ENCODE assay signal across 17 cellular contexts in the genomic region with DNA sequence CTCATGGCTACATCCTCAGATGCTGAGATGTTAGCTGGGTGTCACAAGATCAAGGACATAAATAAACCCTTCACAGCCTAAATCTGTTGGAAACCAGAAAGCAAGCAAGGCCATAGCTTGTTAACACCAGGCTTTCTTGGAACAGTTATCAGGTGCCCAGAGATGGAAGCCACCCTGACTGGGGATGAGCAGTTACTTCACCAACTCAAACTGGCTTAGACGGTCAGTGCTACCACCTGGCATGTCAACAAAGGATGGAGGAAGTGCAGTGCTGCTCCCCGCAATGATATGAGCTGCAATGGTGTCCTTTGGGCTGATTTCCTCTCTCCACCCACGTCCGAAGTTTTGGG. TPM values are rescaled to one million over a fixed set of nuclear protein-coding genes. Genes with fewer than 3 reads are reported as not detected.
DNase-seq lines count a peak whose midpoint lies in the region; ATAC-seq, FAIRE-seq and TF ChIP-seq lines count a peak whose summit lies in the region.
"Had no signal": no experiment of that assay in that cellular context is flagged by ENCODE, and none has a peak within 500 bp of the region (broad histone marks: within the 10 kb centered on the region; RNA-seq: fewer than 3 reads in every experiment).

No MANE protein-coding gene starts in this region.

- no peaks in the 10 kb centered on the region for H3K79me2 ChIP-seq in HepG2 (ENCODE audit: insufficient read depth, low read length)
- no peaks in the 10 kb centered on the region for H3K79me2 ChIP-seq in mammary epithelial cell (ENCODE audit: insufficient read depth, low read length)

- H3K4me3 Mint-ChIP-seq in activated naive CD4-positive, alpha-beta T cell treated with anti-CD3 and anti-CD28 coated beads, Interleukin-2, amount 50 U/mL, for 24 hours = no peak overlapping the region
- H3K4me3 Mint-ChIP-seq: CD4-positive, alpha-beta memory T cell had no signal

- H3K4me3 ChIP-seq in HepG2 (replicated peaks in 1 of 3; ENCODE audit: insufficient read depth in 1 of 3, low read depth in 2 of 3, low read length in 3 of 3) = no peak overlapping the region
- no peak overlapping the region for H3K4me3 ChIP-seq in right lobe of liver
- H3K4me3 ChIP-seq in gastrocnemius medialis = no peak overlapping the region
- H3K4me3 ChIP-seq in mammary epithelial cell (replicated peaks in 1 of 3; ENCODE audit: insufficient read depth in 1 of 3, low read depth in 2 of 3, low read length in 3 of 3) = no peak overlapping the region
- H3K4me3 ChIP-seq: GM23248 had no signal

- POLR2A ChIA-PET in HepG2 (lab: Yijun Ruan, JAX) = no interaction called here

- no peaks in the 10 kb centered on the region for H3K27me3 Mint-ChIP-seq in activated naive CD4-positive, alpha-beta T cell treated with anti-CD3 and anti-CD28 coated beads, Interleukin-2, amount 50 U/mL, for 24 hours
- H3K27me3 Mint-ChIP-seq: CD4-positive, alpha-beta memory T cell had no signal

- TF ChIP-seq CTCF in HepG2 (CRISPR knock-in tag; IDR thresholded peaks at IDR 0.05) = no peak
- TF ChIP-seq CTCF in right lobe of liver (IDR thresholded peaks at IDR 0.05) = no peak
- no peak for TF ChIP-seq CTCF in gastrocnemius medialis (IDR thresholded peaks at IDR 0.05 in 4 of 5, conservative IDR thresholded peaks at IDR 0.05 in 1 of 5)
- TF ChIP-seq CTCF in mammary epithelial cell (conservative IDR thresholded peaks at IDR 0.05 in 1 of 2, IDR thresholded peaks at IDR 0.05 in 1 of 2; ENCODE audit: extremely low read depth in 1 of 2, insufficient read depth in 1 of 2, low read depth in 1 of 2, low read length in 2 of 2) = no peak

- FAIRE-seq in HepG2 (lab: Jason Lieb, UNC) = no peak
- FAIRE-seq: D721Med, G401.6, GM12891, H54 had no signal

- no peak for TF ChIP-seq POLR2A in HepG2 (IDR thresholded peaks at IDR 0.05; ENCODE audit: insufficient read depth in 1 of 2, low read depth in 2 of 2, low read length in 2 of 2)
- no peak for TF ChIP-seq POLR2A in right lobe of liver (IDR thresholded peaks at IDR 0.05)
- peak; percentile 33 to 55 for TF ChIP-seq POLR2A in gastrocnemius medialis (IDR thresholded peaks at IDR 0.05)

- H3K27ac ChIP-seq in HepG2 (ENCODE audit: extremely low read length, insufficient read depth, low read length) = peak overlapping the region; percentile 38
- no peak overlapping the region for H3K27ac ChIP-seq in right lobe of liver
- peak overlapping the region; percentile 92 to 99 (median 97) for H3K27ac ChIP-seq in gastrocnemius medialis
- no peak overlapping the region for H3K27ac ChIP-seq in mammary epithelial cell (ENCODE audit: insufficient read depth, low read depth, low read length)
- H3K27ac ChIP-seq: GM23248 had no signal

- H3K36me3 ChIP-seq in HepG2 (replicated peaks in 1 of 2; ENCODE audit: control insufficient read depth in 1 of 2, insufficient read depth in 2 of 2, low read length in 2 of 2) (no peaks in the 10 kb centered on the region), right lobe of liver (peaks cover 0 to 7% (median 0%) of the 10 kb centered on the region in 4 donors), gastrocnemius medialis (no peaks in the 10 kb centered on the region), mammary epithelial cell (ENCODE audit: insufficient read depth, low read length) (no peaks in the 10 kb centered on the region)

- 92% methylated on average over 4 of the region's 4 CpGs for WGBS in HepG2 (ENCODE audit: low lambda C conversion rate)
- WGBS in right lobe of liver (ENCODE audit: insufficient coverage, low coverage, low lambda C conversion rate, missing lambda C conversion rate) = 96% methylated on average over 3 of the region's 4 CpGs
- WGBS in mammary epithelial cell (ENCODE audit: low coverage, missing lambda C conversion rate) = 91% methylated on average over 4 of the region's 4 CpGs

- H3K4me2 ChIP-seq in HepG2 (ENCODE audit: low read depth, low read length) (no peak overlapping the region), mammary epithelial cell (ENCODE audit: insufficient read depth, low read depth, low read length) (no peak overlapping the region)

- no peaks in the 10 kb centered on the region for H4K20me1 ChIP-seq in HepG2 (ENCODE audit: insufficient read depth, low read length)
- no peaks in the 10 kb centered on the region for H4K20me1 ChIP-seq in mammary epithelial cell (ENCODE audit: insufficient read depth, low read length)

- BruUV-seq in HepG2 (replicated peaks; lab: Mats Ljungman, UMichigan) = no TSS peak
- no TSS peak for BruUV-seq in mammary epithelial cell (replicated peaks; lab: Mats Ljungman, UMichigan)

- dilution Hi-C loops in mammary epithelial cell (cut with HindIII; ENCODE audit: low sequenced_read_pairs) = no loop called here

- H3K9ac ChIP-seq in HepG2 (ENCODE audit: insufficient read depth, low read depth, low read length) (no peak overlapping the region), mammary epithelial cell (ENCODE audit: insufficient read depth, low read length) (no peak overlapping the region)
- H3K9ac ChIP-seq: GM23248 had no signal

- CTCF ChIA-PET in HepG2 (lab: Yijun Ruan, JAX; ENCODE audit: low intra/inter-chr PET ratio, low total read pairs) (no interaction called here), mammary epithelial cell (lab: Charles Lee; ENCODE audit: low non-redundant PET) (no interaction called here)

- H3K9me3 ChIP-seq in HepG2 (ENCODE audit: low read length) (no peaks in the 10 kb centered on the region), right lobe of liver (no peaks in the 10 kb centered on the region), gastrocnemius medialis (no peaks in the 10 kb centered on the region), mammary epithelial cell (replicated peaks; ENCODE audit: insufficient read depth, low read length) (no peaks in the 10 kb centered on the region)

- H3K27me3 ChIP-seq in HepG2 (ENCODE audit: control insufficient read depth in 1 of 2, insufficient read depth in 2 of 2, low read length in 2 of 2) (no peaks in the 10 kb centered on the region), right lobe of liver (no peaks in the 10 kb centered on the region), gastrocnemius medialis (no peaks in the 10 kb centered on the region), mammary epithelial cell (ENCODE audit: insufficient read depth, low read length) (no peaks in the 10 kb centered on the region)

- intact Hi-C loops in HepG2 (cut with micrococcal nuclease; ENCODE audit: unreplicated experiment) = no loop called here
- intact Hi-C loops in right lobe of liver (cut with DNase I) = no loop called here
- intact Hi-C loops in gastrocnemius medialis (cut with DNase I; ENCODE audit: low total_unique reads) = loop anchor here (1.0 to 5.0 kb wide), 5 partner anchors 29 to 1450 kb away; partner anchors contain the start of genes NUDT3 and SMIM29
- intact Hi-C loops in mammary epithelial cell (cut with micrococcal nuclease) = no loop called here
- intact Hi-C loops in posterior cingulate gyrus (cut with DNase I) = no loop called here

- in situ Hi-C loops in HepG2 (cut with HindIII; ENCODE audit: extremely low pct_ligation_motif_present, low pct_unique_long_range_greater_than_20kb) = no loop called here
- in situ Hi-C loops in gastrocnemius medialis (cut with MboI; ENCODE audit: low sequenced_read_pairs in 4 of 4) = loop anchor here in 1 of 4 donors (25.0 kb wide), 1 partner anchor 540 kb away; the partner anchor contains the start of gene IP6K3
- in situ Hi-C loops in mammary epithelial cell (cut with MboI; ENCODE audit: low sequenced_read_pairs in 2 of 2) = no loop called here

- H3K36me3 Mint-ChIP-seq in activated naive CD4-positive, alpha-beta T cell treated with anti-CD3 and anti-CD28 coated beads, Interleukin-2, amount 50 U/mL, for 24 hours = peaks cover 12% of the 10 kb centered on the region

- H3K4me1 ChIP-seq in HepG2 (ENCODE audit: insufficient read depth, low read length) (peaks cover 45% of the 10 kb centered on the region), right lobe of liver (peaks cover 0 to 10% (median 3%) of the 10 kb centered on the region in 4 donors), gastrocnemius medialis (peaks cover 57 to 74% of the 10 kb centered on the region in 2 donors), mammary epithelial cell (ENCODE audit: insufficient read depth, low read length) (no peaks in the 10 kb centered on the region)

- TF ChIP-seq RAD21 in HepG2 (CRISPR knock-in tag; IDR thresholded peaks at IDR 0.05) = no peak

- no peak for DNase-seq in activated naive CD4-positive, alpha-beta T cell (lab: John Stamatoyannopoulos, UW)
- DNase-seq in HepG2 (ENCODE audit: low spot score) = no peak
- no peak for DNase-seq in right lobe of liver
- DNase-seq in gastrocnemius medialis = no peak
- DNase-seq in mammary epithelial cell = no peak
- no peak for DNase-seq in posterior cingulate gyrus
- DNase-seq: ACHN; CD4-positive, alpha-beta memory T cell; DMS153; DMS79 treated with DMSO at 0.1 percent for 48 hours; EL; GM23248 had no signal

- TF ChIP-seq EP300 in HepG2 (IDR thresholded peaks at IDR 0.05; ENCODE audit: low read depth in 2 of 2, low read length in 2 of 2) (no peak), HepG2 (CRISPR knock-in tag; IDR thresholded peaks at IDR 0.05; ENCODE audit: borderline replicate concordance) (no peak)

- ATAC-seq in HepG2 (no peak), right lobe of liver (no peak), gastrocnemius medialis (no peak)

- peak overlapping the region; percentile 56 for H3K27ac Mint-ChIP-seq in activated naive CD4-positive, alpha-beta T cell treated with anti-CD3 and anti-CD28 coated beads, Interleukin-2, amount 50 U/mL, for 24 hours

- H2AFZ ChIP-seq in HepG2 (ENCODE audit: low read length) (no peak overlapping the region), mammary epithelial cell (ENCODE audit: low read depth, low read length) (no peak overlapping the region)
- H2AFZ ChIP-seq: GM23248 had no signal

- H3K4me1 Mint-ChIP-seq in activated naive CD4-positive, alpha-beta T cell treated with anti-CD3 and anti-CD28 coated beads, Interleukin-2, amount 50 U/mL, for 24 hours = peaks cover 10% of the 10 kb centered on the region

- H3K9me3 Mint-ChIP-seq in activated naive CD4-positive, alpha-beta T cell treated with anti-CD3 and anti-CD28 coated beads, Interleukin-2, amount 50 U/mL, for 24 hours = no peaks in the 10 kb centered on the region
- H3K9me3 Mint-ChIP-seq: CD4-positive, alpha-beta memory T cell had no signal

RNA-seq across cellular contexts. Expression of gene SMIM29, which starts 28.9 kb away (rescaled TPM):
- 11.2 and 15.3 TPM in 2 replicates for total RNA-seq in HepG2 (2016; rRNA removed; fragmentation: Illumina TruSeq; extraction: Trizol)
- 78.6 and 81.3 TPM in 2 replicates for total RNA-seq in HepG2 (2016; cell fraction: cytosol; rRNA removed; fragmentation: Illumina TruSeq; extraction: Trizol; ENCODE audit: low read depth)
- total RNA-seq in HepG2 (2016; cell fraction: insoluble cytoplasmic fraction; rRNA removed; fragmentation: Illumina TruSeq; extraction: Trizol) = 9.2 and 15.5 TPM in 2 replicates
- total RNA-seq in HepG2 (2016; cell fraction: membrane; rRNA removed; fragmentation: Illumina TruSeq; extraction: Trizol) = 58.3 and 62.1 TPM in 2 replicates
- total RNA-seq in HepG2 (2016; cell fraction: nucleus; rRNA removed; fragmentation: Illumina TruSeq; extraction: Trizol) = 7.2 and 10.1 TPM in 2 replicates
- 8.8 and 11.9 TPM in 2 replicates for polyA plus RNA-seq in HepG2 (2011; rRNA removed)
- polyA plus RNA-seq in HepG2 (2011; cell fraction: cytosol; rRNA removed) = 9.0 and 13.2 TPM in 2 replicates
- polyA plus RNA-seq in HepG2 (2011; cell fraction: nucleus; rRNA removed) = 14.4 and 18.0 TPM in 2 replicates
- 3.4 and 5.5 TPM in 2 replicates for polyA plus RNA-seq in HepG2 (2012)
- 91.0 and 94.0 TPM in 2 replicates for polyA plus RNA-seq in HepG2 (2016; cell fraction: cytosol; fragmentation: Illumina TruSeq; extraction: Trizol; ENCODE audit: low read depth)
- polyA plus RNA-seq in HepG2 (2016; cell fraction: insoluble cytoplasmic fraction; fragmentation: Illumina TruSeq; extraction: Trizol; ENCODE audit: low read depth) = 9.6 and 11.4 TPM in 2 replicates
- 61.6 and 63.3 TPM in 2 replicates for polyA plus RNA-seq in HepG2 (2016; cell fraction: membrane; fragmentation: Illumina TruSeq; extraction: Trizol; ENCODE audit: low read depth)
- 13.3 and 16.8 TPM in 2 replicates for polyA plus RNA-seq in HepG2 (2016; cell fraction: nucleus; fragmentation: Illumina TruSeq; extraction: Trizol; ENCODE audit: insufficient read depth, low read depth)
- 13.5 and 15.5 TPM in 2 replicates for polyA minus RNA-seq in HepG2 (2011; rRNA and poly(A)+ RNA removed; ENCODE audit: low replicate concordance)
- 3.9 and 4.0 TPM in 2 replicates for polyA minus RNA-seq in HepG2 (2011; cell fraction: cytosol; rRNA and poly(A)+ RNA removed)
- polyA minus RNA-seq in HepG2 (2011; cell fraction: nucleus; rRNA and poly(A)+ RNA removed) = 5.6 and 6.4 TPM in 2 replicates
- total RNA-seq in right lobe of liver = 10 to 100 TPM in 1 of 6 experiments, 1 to 10 TPM in 5; 5.0 to 13.4 (median 8.8) TPM
- total RNA-seq in gastrocnemius medialis = 10 to 100 TPM; 21.4 to 39.5 (median 33.4) TPM
- 10 to 100 TPM; 20.3 to 40.6 TPM for total RNA-seq in mammary epithelial cell
- 48.6 TPM for polyA plus RNA-seq in mammary epithelial cell
- 29.8 TPM for polyA minus RNA-seq in mammary epithelial cell

RNA-seq across cellular contexts. Expression of gene HMGA1, which starts 41.1 kb away (rescaled TPM):
- 145 and 150 TPM in 2 replicates for total RNA-seq in HepG2 (2016; rRNA removed; fragmentation: Illumina TruSeq; extraction: Trizol)
- 82.4 and 94.2 TPM in 2 replicates for total RNA-seq in HepG2 (2016; cell fraction: cytosol; rRNA removed; fragmentation: Illumina TruSeq; extraction: Trizol; ENCODE audit: low read depth)
- total RNA-seq in HepG2 (2016; cell fraction: insoluble cytoplasmic fraction; rRNA removed; fragmentation: Illumina TruSeq; extraction: Trizol) = 136 and 144 TPM in 2 replicates
- total RNA-seq in HepG2 (2016; cell fraction: membrane; rRNA removed; fragmentation: Illumina TruSeq; extraction: Trizol) = 218 and 242 TPM in 2 replicates
- total RNA-seq in HepG2 (2016; cell fraction: nucleus; rRNA removed; fragmentation: Illumina TruSeq; extraction: Trizol) = 54.7 and 67.6 TPM in 2 replicates
- polyA plus RNA-seq in HepG2 (2011; rRNA removed) = 110 and 117 TPM in 2 replicates
- polyA plus RNA-seq in HepG2 (2011; cell fraction: cytosol; rRNA removed) = 75.3 and 119 TPM in 2 replicates
- polyA plus RNA-seq in HepG2 (2011; cell fraction: nucleus; rRNA removed) = 94.8 and 98.5 TPM in 2 replicates
- 124 and 156 TPM in 2 replicates for polyA plus RNA-seq in HepG2 (2012)
- 263 TPM in 2 replicates for polyA plus RNA-seq in HepG2 (2016; cell fraction: cytosol; fragmentation: Illumina TruSeq; extraction: Trizol; ENCODE audit: low read depth)
- 365 and 450 TPM in 2 replicates for polyA plus RNA-seq in HepG2 (2016; cell fraction: insoluble cytoplasmic fraction; fragmentation: Illumina TruSeq; extraction: Trizol; ENCODE audit: low read depth)
- 531 and 581 TPM in 2 replicates for polyA plus RNA-seq in HepG2 (2016; cell fraction: membrane; fragmentation: Illumina TruSeq; extraction: Trizol; ENCODE audit: low read depth)
- polyA plus RNA-seq in HepG2 (2016; cell fraction: nucleus; fragmentation: Illumina TruSeq; extraction: Trizol; ENCODE audit: insufficient read depth, low read depth) = 216 and 222 TPM in 2 replicates
- polyA minus RNA-seq in HepG2 (2011; rRNA and poly(A)+ RNA removed; ENCODE audit: low replicate concordance) = 74.1 and 108 TPM in 2 replicates
- 75.7 and 94.8 TPM in 2 replicates for polyA minus RNA-seq in HepG2 (2011; cell fraction: cytosol; rRNA and poly(A)+ RNA removed)
- polyA minus RNA-seq in HepG2 (2011; cell fraction: nucleus; rRNA and poly(A)+ RNA removed) = 17.0 and 21.0 TPM in 2 replicates
- total RNA-seq in right lobe of liver = 10 to 100 TPM in 5 of 6 experiments, 1 to 10 TPM in 1; 7.9 to 23.6 (median 14.8) TPM
- total RNA-seq in gastrocnemius medialis = 100 to 1,000 TPM in 3 of 4 donors, 10 to 100 TPM in 1; 74.1 to 163 (median 154) TPM
- 100 to 1,000 TPM in 1 of 2 donors, 10 to 100 TPM in 1; 21.2 to 314 TPM for total RNA-seq in mammary epithelial cell
- 151 TPM for polyA plus RNA-seq in mammary epithelial cell
- polyA minus RNA-seq in mammary epithelial cell = 338 TPM

Comparison
In these comparisons a context has a peak if more than half of its experiments do, and no peak if none do; other contexts are left out.
1. H3K27ac ChIP-seq: peak in HepG2 (single experiment) and gastrocnemius medialis (4 of 4); none in right lobe of liver (0 of 3) and mammary epithelial cell (single experiment).
2. POLR2A ChIP-seq: peak in gastrocnemius medialis (2 of 2); none in HepG2 (0 of 2) and right lobe of liver (single experiment).